8 cellular contexts compared by ENCODE assay signal in the genomic region with DNA sequence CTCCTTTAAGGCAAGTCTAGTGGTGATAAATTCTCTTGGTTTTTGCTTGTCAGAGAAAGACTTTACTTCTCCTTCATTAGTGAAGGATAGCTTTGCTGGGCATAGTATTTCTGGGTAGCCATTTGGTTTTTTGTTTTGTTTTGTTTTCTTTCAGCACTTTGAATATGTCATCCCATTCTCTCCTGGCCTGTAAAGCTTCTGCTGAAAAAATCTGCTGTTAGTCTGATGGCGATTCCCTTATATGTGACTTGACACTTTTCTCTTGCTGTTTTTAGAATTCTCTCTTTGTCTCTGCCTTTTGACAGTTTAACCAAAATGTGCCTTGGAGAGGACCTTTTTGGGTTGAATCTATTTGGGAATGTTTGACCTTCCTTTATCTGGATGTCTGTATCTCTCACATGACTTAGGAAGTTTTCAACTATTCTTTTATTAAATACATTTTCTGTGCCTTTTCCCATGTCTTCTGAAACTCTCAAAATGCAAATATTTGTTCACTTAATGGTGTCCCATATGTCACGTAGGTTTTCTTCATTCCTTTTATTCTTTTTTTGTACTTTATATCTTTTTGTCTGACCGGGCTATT. TPM values are rescaled to one million over a fixed set of nuclear protein-coding genes. Genes with fewer than 3 reads are reported as not detected.
"Had no signal": no experiment of that assay in that cellular context is flagged by ENCODE, and none has a peak within 500 bp of the region (broad histone marks: within the 10 kb centered on the region; RNA-seq: fewer than 3 reads in every experiment).

No MANE protein-coding gene starts in this region.

- H3K4me1 Mint-ChIP-seq: GM23338 had no signal

- H3K4me3 Mint-ChIP-seq: GM23338, H9 had no signal

- ATAC-seq: GM23338 had no signal

- H3K27ac Mint-ChIP-seq: GM23338, H9 had no signal

- H3K27ac ChIP-seq: KMS-11 had no signal

- H3K4me3 ChIP-seq: GM23338 had no signal

- DNase-seq: H9, HCEC 1CT, IMR-90, KBM-7 had no signal

RNA-seq across cellular contexts. Expression of a gene that starts 14.7 kb away (rescaled TPM):
- total RNA-seq: GM23338, H1, H9, HT-29, IMR-90 had no signal

RNA-seq across cellular contexts. Expression of a gene that starts 48.3 kb away (rescaled TPM):
- total RNA-seq: IMR-90 had no signal

RNA-seq across cellular contexts. Expression of a gene that starts 53.3 kb away (rescaled TPM):
- total RNA-seq: H1, H9, HT-29, IMR-90 had no signal
